In genomic region chr5:37807015-37807414, GRCh38 we compare ENCODE assay signal across 30 cellular contexts. TPM values are rescaled to one million over a fixed set of nuclear protein-coding genes. Genes with fewer than 3 reads are reported as not detected.
"Had no signal": no experiment of that assay in that cellular context is flagged by ENCODE, and none has a peak within 500 bp of the region (broad histone marks: within the 10 kb centered on the region; RNA-seq: fewer than 3 reads in every experiment).

No MANE protein-coding gene starts in this region.

- ATAC-seq: activated CD4-positive, alpha-beta T cell treated with anti-CD3 and anti-CD28 coated beads for 36 hours; activated CD8-positive, alpha-beta memory T cell treated with anti-CD3 and anti-CD28 coated beads, Interleukin-2, amount 10 ng/mL, durations not matched to agents 7 days and 5 days; activated CD8-positive, alpha-beta T cell treated with anti-CD3 and anti-CD28 coated beads, Interleukin-2, amount 10 ng/mL, durations not matched to agents 7 days and 5 days; activated naive CD4-positive, alpha-beta T cell treated with anti-CD3 and anti-CD28 coated beads, Interleukin-2, amount 50 U/mL, for 72 hours; esophagus mucosa; foreskin keratinocyte; heart right ventricle; naive thymus-derived CD4-positive, alpha-beta T cell; right lobe of liver; stimulated activated memory B cell treated with anti-CD40 and anti-IgM and Interleukin-4, amounts not matched to agents 10 μg/mL and 1 μg/mL and 100 μg/mL, for 72 hours; stimulated activated naive CD8-positive, alpha-beta T cell treated with anti-CD3 and anti-CD28 coated beads, Interleukin-15, amount 100 ng/mL, for 72 hours had no signal

- DNase-seq: activated CD4-positive, alpha-beta T cell treated with anti-CD3 and anti-CD28 coated beads for 36 hours; activated CD4-positive, CD25-positive, alpha-beta regulatory T cell; activated CD8-positive, alpha-beta memory T cell treated with anti-CD3 and anti-CD28 coated beads, Interleukin-2, amount 10 ng/mL, durations not matched to agents 7 days and 5 days; activated CD8-positive, alpha-beta T cell treated with anti-CD3 and anti-CD28 coated beads, Interleukin-2, amount 10 ng/mL, durations not matched to agents 7 days and 5 days; activated naive CD4-positive, alpha-beta T cell; activated T-cell treated with anti-CD3 and anti-CD28 coated beads, Interleukin-2, amount 50 U/mL, for 48 hours; endodermal cell; foreskin keratinocyte; heart right ventricle; naive thymus-derived CD4-positive, alpha-beta T cell; ovary; right lobe of liver; stimulated activated CD4-positive, alpha-beta T cell treated with anti-CD3 and anti-CD28 coated beads, Interleukin-12 subunit alpha, Interleukin-12 subunit beta, amount 100 ng/mL, for 4 hours; stimulated activated CD4-positive, alpha-beta T cell treated with anti-CD3 and anti-CD28 coated beads, Interleukin-4, amount 100 ng/mL, for 4 hours; stimulated activated CD8-positive, alpha-beta memory T cell treated with anti-CD3 and anti-CD28 coated beads, Interleukin-4, amount 100 ng/mL, for 48 hours; stimulated activated naive CD8-positive, alpha-beta T cell treated with anti-CD3 and anti-CD28 coated beads, Interleukin-15, amount 100 ng/mL, for 72 hours; thyroid gland; upper lobe of left lung had no signal

- H3K27ac Mint-ChIP-seq: activated CD4-positive, alpha-beta T cell treated with anti-CD3 and anti-CD28 coated beads for 36 hours; activated CD8-positive, alpha-beta memory T cell treated with anti-CD3 and anti-CD28 coated beads, Interleukin-2, amount 10 ng/mL, durations not matched to agents 7 days and 5 days; activated CD8-positive, alpha-beta T cell treated with anti-CD3 and anti-CD28 coated beads, Interleukin-2, amount 10 ng/mL, durations not matched to agents 7 days and 5 days; activated naive CD4-positive, alpha-beta T cell treated with anti-CD3 and anti-CD28 coated beads, Interleukin-2, amount 50 U/mL, for 72 hours; dendritic cell treated with granulocyte-macrophage colony-stimulating factor and Interleukin-4, amounts not matched to agents 40 ng/mL and 50 ng/mL, for 4 days; endodermal cell; mesothelial cell of epicardium; naive thymus-derived CD4-positive, alpha-beta T cell; progenitor cell of endocrine pancreas; stimulated activated memory B cell treated with anti-CD40 and anti-IgM and Interleukin-4, amounts not matched to agents 10 μg/mL and 1 μg/mL and 100 μg/mL, for 72 hours had no signal

- H3K4me3 Mint-ChIP-seq: activated CD4-positive, alpha-beta T cell treated with anti-CD3 and anti-CD28 coated beads for 36 hours; activated CD8-positive, alpha-beta memory T cell treated with anti-CD3 and anti-CD28 coated beads, Interleukin-2, amount 10 ng/mL, durations not matched to agents 7 days and 5 days; activated CD8-positive, alpha-beta T cell treated with anti-CD3 and anti-CD28 coated beads, Interleukin-2, amount 10 ng/mL, durations not matched to agents 7 days and 5 days; central memory CD8-positive, alpha-beta T cell; dendritic cell treated with granulocyte-macrophage colony-stimulating factor and Interleukin-4, amounts not matched to agents 40 ng/mL and 50 ng/mL, for 4 days; endodermal cell; mesothelial cell of epicardium; naive thymus-derived CD4-positive, alpha-beta T cell; stimulated activated memory B cell treated with anti-CD40 and anti-IgM and Interleukin-4, amounts not matched to agents 10 μg/mL and 1 μg/mL and 100 μg/mL, for 72 hours; stimulated activated naive CD8-positive, alpha-beta T cell treated with anti-CD3 and anti-CD28 coated beads, Interleukin-15, amount 100 ng/mL, for 72 hours had no signal

- H3K4me1 Mint-ChIP-seq: activated CD4-positive, alpha-beta T cell treated with anti-CD3 and anti-CD28 coated beads for 36 hours; activated CD8-positive, alpha-beta memory T cell treated with anti-CD3 and anti-CD28 coated beads, Interleukin-2, amount 10 ng/mL, durations not matched to agents 7 days and 5 days; central memory CD8-positive, alpha-beta T cell; naive thymus-derived CD4-positive, alpha-beta T cell; stimulated activated memory B cell treated with anti-CD40 and anti-IgM and Interleukin-4, amounts not matched to agents 10 μg/mL and 1 μg/mL and 100 μg/mL, for 72 hours; stimulated activated naive CD8-positive, alpha-beta T cell treated with anti-CD3 and anti-CD28 coated beads, Interleukin-15, amount 100 ng/mL, for 72 hours had no signal

- H3K9me3 Mint-ChIP-seq: central memory CD8-positive, alpha-beta T cell; dendritic cell treated with granulocyte-macrophage colony-stimulating factor and Interleukin-4, amounts not matched to agents 40 ng/mL and 50 ng/mL, for 4 days; endodermal cell; mesothelial cell of epicardium had no signal

- H3K27me3 Mint-ChIP-seq: dendritic cell treated with granulocyte-macrophage colony-stimulating factor and Interleukin-4, amounts not matched to agents 40 ng/mL and 50 ng/mL, for 4 days had no signal

- H3K9me3 ChIP-seq: breast epithelium, heart right ventricle, ovary, right lobe of liver, thyroid gland, upper lobe of left lung, vagina had no signal

- H3K27ac ChIP-seq: breast epithelium, foreskin keratinocyte, heart right ventricle, ovary, right lobe of liver, skin epidermis, thyroid gland, upper lobe of left lung, vagina had no signal

- H3K4me1 ChIP-seq: breast epithelium, heart right ventricle, right lobe of liver, thyroid gland, upper lobe of left lung, vagina had no signal

- H3K27me3 ChIP-seq: breast epithelium, foreskin keratinocyte, ovary, right lobe of liver, thyroid gland, upper lobe of left lung, vagina had no signal

- H3K36me3 ChIP-seq: breast epithelium, heart right ventricle, ovary, right lobe of liver, thyroid gland, upper lobe of left lung, vagina had no signal

- H3K36me3 Mint-ChIP-seq: activated CD8-positive, alpha-beta memory T cell treated with anti-CD3 and anti-CD28 coated beads, Interleukin-2, amount 10 ng/mL, durations not matched to agents 7 days and 5 days; mesothelial cell of epicardium; naive thymus-derived CD4-positive, alpha-beta T cell; stimulated activated memory B cell treated with anti-CD40 and anti-IgM and Interleukin-4, amounts not matched to agents 10 μg/mL and 1 μg/mL and 100 μg/mL, for 72 hours had no signal

- H3K4me3 ChIP-seq: breast epithelium, heart right ventricle, ovary, right lobe of liver, skin epidermis, thyroid gland, upper lobe of left lung, vagina had no signal

RNA-seq across cellular contexts. Expression of gene GDNF, which starts 32.8 kb away (rescaled TPM):
- total RNA-seq: activated CD4-positive, alpha-beta T cell treated with anti-CD3 and anti-CD28 coated beads for 36 hours; activated CD8-positive, alpha-beta memory T cell treated with anti-CD3 and anti-CD28 coated beads, Interleukin-2, amount 10 ng/mL, durations not matched to agents 7 days and 5 days; activated CD8-positive, alpha-beta T cell treated with anti-CD3 and anti-CD28 coated beads, Interleukin-2, amount 10 ng/mL, durations not matched to agents 7 days and 5 days; activated naive CD4-positive, alpha-beta T cell treated with anti-CD3 and anti-CD28 coated beads, Interleukin-2, amount 50 U/mL, for 72 hours; glomerular endothelial cell; naive thymus-derived CD4-positive, alpha-beta T cell; thyroid gland had no signal
- polyA plus RNA-seq: naive thymus-derived CD4-positive, alpha-beta T cell; neural cell had no signal
